ENCODE assay signal across 9 cellular contexts in genomic region chr1:90718411-90719320, GRCh38. TPM values are rescaled to one million over a fixed set of nuclear protein-coding genes. Genes with fewer than 3 reads are reported as not detected.
DNase-seq lines count a peak whose midpoint lies in the region; ATAC-seq and TF ChIP-seq lines count a peak whose summit lies in the region.
"Had no signal": no experiment of that assay in that cellular context is flagged by ENCODE, and none has a peak within 500 bp of the region (broad histone marks: within the 10 kb centered on the region; RNA-seq: fewer than 3 reads in every experiment).

No MANE protein-coding gene starts in this region.

- no peak overlapping the region for H3K23ac ChIP-seq in H9 (ENCODE audit: insufficient read length, low read depth, low read length)

- TF ChIP-seq POLR2A in thyroid gland (IDR thresholded peaks at IDR 0.05), result no peak

- H3K9me3 Mint-ChIP-seq in H9 (peaks cover 11 to 14% of the 10 kb centered on the region in 2 experiments; a peak in 3 of 5 replicates), naive B cell (peaks cover 4 to 52% (median 34%) of the 10 kb centered on the region in 7 donors)
- no peaks in the 10 kb centered on the region for H3K9me3 Mint-ChIP-seq in central memory CD8-positive, alpha-beta T cell

- H3K27ac ChIP-seq in AG04450 (ENCODE audit: low read depth, low read length) (no peak overlapping the region), H9 (ENCODE audit: insufficient read length, low read depth, low read length) (no peak overlapping the region), thyroid gland (no peak overlapping the region)

- no peak overlapping the region for H2AK5ac ChIP-seq in H9 (ENCODE audit: insufficient read length, low read length)

- H3K9me3 ChIP-seq in AG04450 (ENCODE audit: control insufficient read depth, insufficient read depth, low read length), result peaks cover 17% of the 10 kb centered on the region; the same call in 1 of the 2 replicates
- H3K9me3 ChIP-seq in H9 (ENCODE audit: control insufficient read depth, low read depth, low read length), result no peaks in the 10 kb centered on the region
- H3K9me3 ChIP-seq in thyroid gland, result no peaks in the 10 kb centered on the region

- no peak overlapping the region for H2AFZ ChIP-seq in H9 (ENCODE audit: low read length)

- DNase-seq in AG04450 (ENCODE audit: low read depth, low spot score) (no peak), H9 (peak; percentile 44), naive B cell (no peak), SKM-1 treated with dmso at 0.1 percent for 144 hours (lab: John Stamatoyannopoulos, UW; ENCODE audit: unreplicated experiment) (no peak), nucleus accumbens (lab: John Stamatoyannopoulos, UW) (no peak), thyroid gland (no peak), NCI-H774 (lab: John Stamatoyannopoulos, UW) (no peak)
- no peak for DNase-seq in central memory CD8-positive, alpha-beta T cell (ENCODE audit: low spot score in 2 of 2)

- intact Hi-C loops in thyroid gland (cut with DNase I), result no loop called here

- H4K5ac ChIP-seq in H9 (ENCODE audit: insufficient read length, low read depth, low read length), result no peak overlapping the region

- H3K4me1 Mint-ChIP-seq in H9, result peaks cover 26 to 55% of the 10 kb centered on the region in 2 experiments
- H3K4me1 Mint-ChIP-seq in central memory CD8-positive, alpha-beta T cell, result peaks cover 24% of the 10 kb centered on the region
- H3K4me1 Mint-ChIP-seq in naive B cell, result peaks cover 24 to 42% (median 28%) of the 10 kb centered on the region in 3 donors

- H3K36me3 Mint-ChIP-seq in H9 (ENCODE audit: insufficient read depth in 1 of 3, low read depth in 3 of 3) (no peaks in the 10 kb centered on the region; a peak in 1 of 7 replicates), naive B cell (peaks cover 16 to 25% of the 10 kb centered on the region in 2 donors)
- peaks cover 21% of the 10 kb centered on the region for H3K36me3 Mint-ChIP-seq in central memory CD8-positive, alpha-beta T cell (ENCODE audit: insufficient read depth)

- H3K4ac ChIP-seq in H9 (ENCODE audit: low read depth, low read length), result no peak overlapping the region

- no CpG with 5 or more reads among the region's 66 CpGs for WGBS in H9 (ENCODE audit: extremely low coverage, insufficient read length, low lambda C conversion rate)
- WGBS in thyroid gland, 2 donors, result 4% methylated on average over 39 to 49 of the region's 66 CpGs

- H4K8ac ChIP-seq in H9 (replicated peaks; ENCODE audit: insufficient read length, low read depth, low read length), result no peak overlapping the region

- H2BK5ac ChIP-seq in H9 (ENCODE audit: insufficient read length, low read length), result no peak overlapping the region

- no peak overlapping the region for H3K9ac ChIP-seq in H9 (ENCODE audit: extremely low read depth, insufficient read length, low read length)

- no peak for ATAC-seq in central memory CD8-positive, alpha-beta T cell (replicated peaks; ENCODE audit: extremely low read depth, poor library complexity, severe bottlenecking)
- ATAC-seq in naive B cell (ENCODE audit: low read depth in 2 of 2), result no peak
- ATAC-seq: esophagus mucosa had no signal

- H3K18ac ChIP-seq in H9 (ENCODE audit: insufficient read length, low read depth, low read length), result no peak overlapping the region

- H3K79me1 ChIP-seq in H9 (ENCODE audit: insufficient read depth, low read depth, low read length, poor library complexity, severe bottlenecking), result no peaks in the 10 kb centered on the region

- no peak overlapping the region for H3K27ac Mint-ChIP-seq in H9
- H3K27ac Mint-ChIP-seq in central memory CD8-positive, alpha-beta T cell (ENCODE audit: low read depth), result peak overlapping the region; percentile 70
- peak overlapping the region in 4 of 6 donors; percentile 80 to 97 (median 96) for H3K27ac Mint-ChIP-seq in naive B cell

- H2BK12ac ChIP-seq in H9 (ENCODE audit: insufficient read length, low read depth, low read length), result no peak overlapping the region

- H3K4me1 ChIP-seq in H9 (ENCODE audit: insufficient read depth, low read length), result no peaks in the 10 kb centered on the region; the same call in 1 of the 2 replicates
- peaks cover 14 to 32% of the 10 kb centered on the region in 2 donors for H3K4me1 ChIP-seq in thyroid gland

- no peak overlapping the region for H2BK120ac ChIP-seq in H9 (ENCODE audit: low read depth, low read length, poor library complexity, severe bottlenecking)

- H3K14ac ChIP-seq in H9 (ENCODE audit: insufficient read depth, low read length), result no peak overlapping the region

- CTCF ChIA-PET in AG04450 (lab: Charles Lee), result interaction anchor here (1.0 to 1.8 kb wide), 2 partner anchors 246 to 309 kb away, joined by 3 to 5 read pairs; no protein-coding TSS in a partner anchor

- POLR2A ChIA-PET in AG04450 (lab: Yijun Ruan, JAX), result no interaction called here

- no peak overlapping the region for H4K91ac ChIP-seq in H9 (ENCODE audit: insufficient read length, low read depth, low read length)

- H3K4me3 Mint-ChIP-seq in H9, result peak overlapping the region; percentile 65 to 87
- H3K4me3 Mint-ChIP-seq in central memory CD8-positive, alpha-beta T cell, result peak overlapping the region; percentile 60
- peak overlapping the region; percentile 69 to 83 (median 80) for H3K4me3 Mint-ChIP-seq in naive B cell

- no peak overlapping the region for H3T11ph ChIP-seq in H9 (ENCODE audit: low read length)

- no peak for TF ChIP-seq CTCF in AG04450 (IDR thresholded peaks at IDR 0.05; ENCODE audit: low read depth, low read length)
- TF ChIP-seq CTCF in H9 (conservative IDR thresholded peaks at IDR 0.05), result no peak
- TF ChIP-seq CTCF in thyroid gland (IDR thresholded peaks at IDR 0.05), result no peak

- H2BK15ac ChIP-seq in H9 (ENCODE audit: low read depth, low read length), result no peak overlapping the region

- no peaks in the 10 kb centered on the region for H3K36me3 ChIP-seq in thyroid gland

- H3K4me3 ChIP-seq in AG04450 (ENCODE audit: low read depth, low read length) (peak overlapping the region; percentile 43), thyroid gland (replicated peaks in 1 of 3) (peak overlapping the region in 1 of 3 donors; percentile 28)

- no peaks in the 10 kb centered on the region for H3K79me2 ChIP-seq in H9 (ENCODE audit: insufficient read depth, low read length)

- H3K27me3 Mint-ChIP-seq in H9 (ENCODE audit: low read depth) (peaks cover 98% of the 10 kb centered on the region), naive B cell (peaks cover 61 to 94% (median 90%) of the 10 kb centered on the region in 3 donors)
- peaks cover 100% of the 10 kb centered on the region for H3K27me3 Mint-ChIP-seq in central memory CD8-positive, alpha-beta T cell

- peak overlapping the region; percentile 58 for H3K4me2 ChIP-seq in H9 (ENCODE audit: insufficient read depth, insufficient read length, low read length)

- H2BK20ac ChIP-seq in H9 (ENCODE audit: low read depth, low read length, poor library complexity, severe bottlenecking), result no peak overlapping the region

- no peaks in the 10 kb centered on the region for H4K20me1 ChIP-seq in H9 (ENCODE audit: control insufficient read depth, insufficient read depth, insufficient read length)

- H3K56ac ChIP-seq in H9 (ENCODE audit: insufficient read length, low read depth, low read length), result no peak overlapping the region

- H3K27me3 ChIP-seq in AG04450 (ENCODE audit: control insufficient read depth, insufficient read depth, low read length) (peaks cover 79% of the 10 kb centered on the region), H9 (ENCODE audit: insufficient read depth, low read length) (peaks cover 84% of the 10 kb centered on the region), thyroid gland (peaks cover 61% of the 10 kb centered on the region)

- peaks cover 6% of the 10 kb centered on the region for H3K23me2 ChIP-seq in H9 (ENCODE audit: insufficient read length, low read depth, low read length, poor library complexity, severe bottlenecking)

RNA-seq across cellular contexts. Expression of gene BARHL2, which starts 1.6 kb away (rescaled TPM):
- polyA plus RNA-seq in AG04450 (2011; rRNA removed) (not detected in 2 replicates), naive B cell (ENCODE audit: low read depth in 6 of 6) (not detected)
- polyA minus RNA-seq in AG04450 (2011; rRNA and poly(A)+ RNA removed), result not detected in 2 replicates
- total RNA-seq in H9 (2021) (not detected in 2 replicates), thyroid gland (not detected)
- total RNA-seq: esophagus mucosa had no signal

Comparison
In these comparisons a context has a peak if more than half of its experiments do, and no peak if none do; other contexts are left out.
1. H3K27ac Mint-ChIP-seq: peak in central memory CD8-positive, alpha-beta T cell (single experiment) and naive B cell (4 of 6); none in H9 (0 of 3).
2. Peak in every context shown above with its lines, with median percentiles within 50 percentile points of each other: H3K4me3 Mint-ChIP-seq.